ENCODE assay signal across 14 cellular contexts in genomic region chr7:155618708-155619633, GRCh38. TPM values are rescaled to one million over a fixed set of nuclear protein-coding genes. Genes with fewer than 3 reads are reported as not detected.
DNase-seq lines count a peak whose midpoint lies in the region; ATAC-seq and TF ChIP-seq lines count a peak whose summit lies in the region.
"Had no signal": no experiment of that assay in that cellular context is flagged by ENCODE, and none has a peak within 500 bp of the region (broad histone marks: within the 10 kb centered on the region; RNA-seq: fewer than 3 reads in every experiment).

No MANE protein-coding gene starts in this region.

- no peaks in the 10 kb centered on the region for H3K79me2 ChIP-seq in hepatocyte

- H3K27ac Mint-ChIP-seq in naive B cell = peak overlapping the region in 4 of 6 donors; percentile 40 to 87 (median 68)
- H3K27ac Mint-ChIP-seq: activated CD4-positive, alpha-beta memory T cell treated with anti-CD3 and anti-CD28 coated beads for 36 hours; T-helper 1 cell treated with Interleukin-12 subunit alpha and Interleukin-12 subunit beta and Interleukin-4 antibody, amounts not matched to agents 30 μg/mL and 1 μg/mL, for 36 hours had no signal

- H3K9me3 ChIP-seq in hepatocyte (ENCODE audit: low read depth) = no peaks in the 10 kb centered on the region

- H2AFZ ChIP-seq in hepatocyte = no peak overlapping the region

- peak; percentile 61 for DNase-seq in DMS53 (lab: John Stamatoyannopoulos, UW)
- peak; percentile 43 for DNase-seq in NCI-H69 (lab: John Stamatoyannopoulos, UW)
- peak; percentile 84 for DNase-seq in hepatocyte (ENCODE audit: low spot score)
- DNase-seq in naive B cell = no peak
- DNase-seq in activated CD4-positive, alpha-beta T cell treated with anti-CD3 and anti-CD28 coated beads for 1 hour = no peak
- no peak for DNase-seq in NCI-H446 treated with DMSO at 0.1 percent for 48 hours (lab: John Stamatoyannopoulos, UW)
- DNase-seq in NCI-H510A (lab: John Stamatoyannopoulos, UW) = no peak
- DNase-seq: activated CD4-positive, alpha-beta memory T cell treated with anti-CD3 and anti-CD28 coated beads for 36 hours; activated naive CD4-positive, alpha-beta T cell; cortex of kidney; NCI-H1436 had no signal

- WGBS in hepatocyte (ENCODE audit: low lambda C conversion rate, missing lambda C conversion rate) = 53% methylated on average over 16 of the region's 16 CpGs

- no peak overlapping the region for H3K4me3 ChIP-seq in hepatocyte
- H3K4me3 ChIP-seq: skin epidermis had no signal

- peaks cover 0 to 6% (median 0%) of the 10 kb centered on the region in 3 donors for H3K4me1 Mint-ChIP-seq in naive B cell

- no peaks in the 10 kb centered on the region for H3K27me3 ChIP-seq in hepatocyte

- TF ChIP-seq CTCF in hepatocyte (IDR thresholded peaks at IDR 0.05; ENCODE audit: poor library complexity) = no peak

- peak overlapping the region; percentile 59 for H3K4me2 ChIP-seq in hepatocyte

- no peaks in the 10 kb centered on the region for H3K36me3 ChIP-seq in hepatocyte (replicated peaks; ENCODE audit: insufficient read depth, low read depth)

- H3K4me1 ChIP-seq in hepatocyte (ENCODE audit: insufficient read depth) = peaks cover 9% of the 10 kb centered on the region

- ATAC-seq in naive B cell (ENCODE audit: low read depth in 2 of 2) (no peak), HG03442 (IDR thresholded peaks at IDR 0.05; ENCODE audit: unreplicated experiment) (no peak)

- no peaks in the 10 kb centered on the region for H4K20me1 ChIP-seq in hepatocyte (ENCODE audit: insufficient read depth, poor library complexity, severe bottlenecking)

- no peaks in the 10 kb centered on the region for H3K9me2 ChIP-seq in hepatocyte (replicated peaks; ENCODE audit: insufficient read depth)

- no peaks in the 10 kb centered on the region for H3K27me3 Mint-ChIP-seq in naive B cell

- no peak overlapping the region for H3K4me3 Mint-ChIP-seq in naive B cell
- H3K4me3 Mint-ChIP-seq: activated CD4-positive, alpha-beta memory T cell treated with anti-CD3 and anti-CD28 coated beads for 36 hours; T-helper 1 cell treated with Interleukin-12 subunit alpha and Interleukin-12 subunit beta and Interleukin-4 antibody, amounts not matched to agents 30 μg/mL and 1 μg/mL, for 36 hours had no signal

- peak overlapping the region; percentile 97 for H3K27ac ChIP-seq in hepatocyte
- H3K27ac ChIP-seq: skin epidermis had no signal

- peaks cover 0 to 9% (median 6%) of the 10 kb centered on the region in 7 donors for H3K9me3 Mint-ChIP-seq in naive B cell

- H3K36me3 Mint-ChIP-seq in naive B cell = peaks cover 5 to 10% of the 10 kb centered on the region in 2 donors

RNA-seq across cellular contexts. Expression of gene RBM33, which starts 25.5 kb away (rescaled TPM):
- 18.3 and 24.8 TPM in 2 replicates for total RNA-seq in hepatocyte
- polyA plus RNA-seq in hepatocyte = 40.8 and 42.7 TPM in 2 replicates
- 10 to 100 TPM; 26.1 to 87.0 (median 44.6) TPM for polyA plus RNA-seq in naive B cell (ENCODE audit: low read depth in 6 of 6)

Comparison
In these comparisons a context has a peak if more than half of its experiments do, and no peak if none do; other contexts are left out.
1. DNase-seq: peak in DMS53 (single experiment), NCI-H69 (single experiment) and hepatocyte (single experiment); none in naive B cell (single experiment), activated CD4-positive, alpha-beta T cell treated with anti-CD3 and anti-CD28 coated beads for 1 hour (single experiment), NCI-H446 treated with DMSO at 0.1 percent for 48 hours (single experiment) and NCI-H510A (single experiment).